In the genomic region with DNA sequence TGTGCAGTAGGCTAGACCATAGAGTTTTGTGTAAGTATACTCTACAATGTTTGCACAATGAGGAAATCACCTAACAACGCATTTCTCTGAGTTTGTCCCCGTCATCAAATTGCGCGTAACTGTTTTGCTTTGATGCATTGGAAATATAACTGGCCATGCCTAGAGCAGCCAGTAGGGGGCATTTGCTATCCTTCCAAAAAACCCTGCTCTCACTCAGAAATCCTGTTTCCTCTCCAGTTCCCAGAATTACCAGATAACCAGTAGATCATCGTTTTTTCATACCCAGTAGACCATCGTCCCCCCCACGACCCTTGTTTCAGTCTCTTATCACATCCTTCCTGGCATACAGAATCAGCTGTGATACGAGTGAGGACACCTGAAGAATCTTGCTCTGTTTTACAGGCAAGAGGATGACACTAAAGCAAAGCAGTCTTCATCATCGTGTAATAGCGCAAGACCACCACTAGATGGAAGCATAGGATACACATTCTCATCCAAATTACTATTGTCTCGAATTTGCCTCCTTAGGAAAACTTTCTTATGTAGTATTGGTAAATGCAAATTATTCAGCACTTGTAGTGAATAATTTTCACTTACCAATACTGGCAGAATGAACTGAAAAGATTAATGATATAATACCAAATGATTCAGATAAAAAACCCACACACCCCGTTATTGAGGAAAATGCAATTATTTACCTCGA, we compare ENCODE assay signal across 8 cellular contexts. TPM values are rescaled to one million over a fixed set of nuclear protein-coding genes. Genes with fewer than 3 reads are reported as not detected.
A peak's percentile ranks its signal among the peaks of the same experiment; 100 is the strongest.
DNase-seq lines count a peak whose midpoint lies in the region; ATAC-seq and TF ChIP-seq lines count a peak whose summit lies in the region.

No MANE protein-coding gene starts in this region.

- H3K79me2 ChIP-seq in Loucy (ENCODE audit: insufficient read depth, low read length): no peaks in the 10 kb centered on the region

- no peaks in the 10 kb centered on the region for H3K9me2 ChIP-seq in Loucy (replicated peaks; ENCODE audit: low read depth, low read length)

- H3K4me3 ChIP-seq in HAP-1 (peak overlapping the region; percentile 17), Loucy (ENCODE audit: low read length, poor library complexity, severe bottlenecking) (peak overlapping the region; percentile 58), suprapubic skin (peak overlapping the region; percentile 29)

- peaks cover 27% of the 10 kb centered on the region for H3K4me1 ChIP-seq in HAP-1
- no peaks in the 10 kb centered on the region for H3K4me1 ChIP-seq in Loucy (ENCODE audit: insufficient read depth, low read length, poor library complexity, severe bottlenecking)
- H3K4me1 ChIP-seq in foreskin keratinocyte: no peaks in the 10 kb centered on the region
- H3K4me1 ChIP-seq in suprapubic skin: no peaks in the 10 kb centered on the region

- H3K9me3 ChIP-seq in HAP-1 (no peaks in the 10 kb centered on the region), Loucy (ENCODE audit: insufficient read depth, low read depth, low read length) (no peaks in the 10 kb centered on the region), suprapubic skin (no peaks in the 10 kb centered on the region)

- peak overlapping the region; percentile 57 for H3K4me2 ChIP-seq in Loucy (ENCODE audit: low read depth, low read length, poor library complexity, severe bottlenecking)

- no peaks in the 10 kb centered on the region for H3K36me3 ChIP-seq in HAP-1 (replicated peaks)
- H3K36me3 ChIP-seq in Loucy (ENCODE audit: insufficient read depth, low read length): no peaks in the 10 kb centered on the region
- H3K36me3 ChIP-seq in suprapubic skin: no peaks in the 10 kb centered on the region

- H3F3A ChIP-seq in Loucy (ENCODE audit: low read depth): no peaks in the 10 kb centered on the region

- peaks cover 3% of the 10 kb centered on the region; the same call in 1 of the 2 replicates for H3K27me3 ChIP-seq in HAP-1 (ENCODE audit: low read depth)
- H3K27me3 ChIP-seq in Loucy (ENCODE audit: insufficient read depth, low read length, poor library complexity, severe bottlenecking): no peaks in the 10 kb centered on the region
- H3K27me3 ChIP-seq in foreskin keratinocyte: peaks cover 29% of the 10 kb centered on the region
- H3K27me3 ChIP-seq in suprapubic skin: peaks cover 11% of the 10 kb centered on the region

- H3K27ac ChIP-seq in foreskin keratinocyte: no peak overlapping the region
- no peak overlapping the region for H3K27ac ChIP-seq in suprapubic skin

- no peak for TF ChIP-seq EP300 in suprapubic skin (IDR thresholded peaks at IDR 0.05)

- peak; percentile 99 for TF ChIP-seq CTCF in Loucy (conservative IDR thresholded peaks at IDR 0.05; ENCODE audit: low read length)
- peak; percentile 87 for TF ChIP-seq CTCF in foreskin keratinocyte (conservative IDR thresholded peaks at IDR 0.05)
- TF ChIP-seq CTCF in suprapubic skin (IDR thresholded peaks at IDR 0.05): peak; percentile 49 to 88

- no peak overlapping the region for H3K9ac ChIP-seq in Loucy (ENCODE audit: low read depth, low read length, poor library complexity, severe bottlenecking)

- WGBS in suprapubic skin: 16% methylated on average over 13 of the region's 13 CpGs

- peak; percentile 92 for ATAC-seq in foreskin keratinocyte

- no peak for TF ChIP-seq POLR2A in suprapubic skin (IDR thresholded peaks at IDR 0.05)

- DNase-seq in GDM1 (lab: John Stamatoyannopoulos, UW): peak; percentile 58
- peak; percentile 78 to 80 for DNase-seq in HAP-1 (ENCODE audit: low spot score in 2 of 2)
- DNase-seq in SHP77 (lab: John Stamatoyannopoulos, UW): peak; percentile 82 to 91
- peak; percentile 58 for DNase-seq in activated effector memory CD4-positive, alpha-beta T cell treated with Interleukin-2 at 50 U/mL for 16 hours
- peak; percentile 74 to 87 for DNase-seq in foreskin keratinocyte
- DNase-seq in nucleus accumbens (lab: John Stamatoyannopoulos, UW): peak in 51 of 56 donors; percentile 2 to 91 (median 57)
- peak in 1 of 2 donors; percentile 62 for DNase-seq in suprapubic skin (ENCODE audit: low spot score in 2 of 2)

- H2AFZ ChIP-seq in Loucy (ENCODE audit: low read length): peak overlapping the region; percentile 79

- no peaks in the 10 kb centered on the region for H4K20me1 ChIP-seq in Loucy (ENCODE audit: insufficient read depth, low read length, poor library complexity, severe bottlenecking)

- in situ Hi-C loops in HAP-1 (cut with MboI; ENCODE audit: low sequenced_read_pairs): loop anchor here (5.0 kb wide), 1 partner anchor 288 kb away; no protein-coding TSS in a partner anchor

RNA-seq across cellular contexts. Expression of gene GABRR3, which starts 4.4 kb away (rescaled TPM):
- not detected in 2 replicates for total RNA-seq in foreskin keratinocyte
- polyA plus RNA-seq in foreskin keratinocyte: not detected in 2 replicates
- not detected for total RNA-seq in suprapubic skin

RNA-seq across cellular contexts. Expression of gene OR5AC2, which starts 47.5 kb away (rescaled TPM):
- total RNA-seq in foreskin keratinocyte: not detected in 2 replicates
- polyA plus RNA-seq in foreskin keratinocyte: not detected in 2 replicates
- total RNA-seq in suprapubic skin: not detected
